Comparison of ENCODE assay signal across 1 cellular context in the genomic region with DNA sequence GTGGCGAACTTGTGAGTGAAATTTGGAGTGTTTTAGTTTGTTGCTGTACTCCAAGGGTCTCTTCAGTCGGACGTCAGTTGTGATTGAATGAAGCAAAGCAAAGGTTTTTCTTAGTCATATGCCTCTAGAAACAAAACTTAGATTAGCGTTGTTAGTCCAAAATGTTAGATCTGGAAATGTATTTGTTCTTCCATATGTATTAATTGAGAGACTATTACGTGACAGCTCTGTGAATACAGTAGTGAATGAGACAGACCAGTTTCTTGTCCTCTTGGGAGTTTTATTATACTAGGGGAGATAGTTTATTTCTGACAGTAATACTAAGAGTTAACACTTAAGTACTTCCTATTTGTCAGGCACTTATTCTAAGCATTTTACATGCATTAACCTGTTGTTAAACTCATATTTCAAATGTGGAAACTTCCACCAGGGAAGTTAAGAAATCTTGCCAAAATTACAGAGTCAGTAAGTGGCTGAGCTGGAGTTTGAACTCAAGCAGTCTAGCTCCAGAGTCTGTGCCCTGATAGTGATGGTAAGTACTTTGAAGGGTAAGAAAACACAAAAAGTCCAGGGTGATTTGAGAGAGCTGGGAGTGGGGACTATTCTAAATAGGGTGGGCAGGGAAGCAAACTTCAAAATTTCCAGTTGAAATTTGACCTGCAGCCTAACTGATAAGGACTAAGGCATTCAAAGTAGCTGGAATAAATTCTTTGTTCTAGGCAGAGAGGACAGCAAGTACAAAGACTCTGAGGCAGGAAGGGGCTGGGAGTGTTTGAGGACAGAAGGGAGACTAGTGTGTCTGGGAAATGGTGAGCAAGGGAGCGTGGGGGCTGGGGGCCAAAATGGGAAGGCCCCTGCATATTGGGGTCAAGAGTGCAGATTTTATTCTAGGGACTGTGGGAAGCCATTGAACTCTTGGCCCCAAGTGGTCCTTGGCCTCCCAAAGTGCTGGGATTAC.
TF ChIP-seq lines count a peak whose summit lies in the region.

No MANE protein-coding gene starts in this region.

TF ChIP-seq in HepG2, 621 proteins besides CTCF, POLR2A, EP300 and RAD21 (continued from another document and continues in another):
- TF ChIP-seq, protein P1, sequence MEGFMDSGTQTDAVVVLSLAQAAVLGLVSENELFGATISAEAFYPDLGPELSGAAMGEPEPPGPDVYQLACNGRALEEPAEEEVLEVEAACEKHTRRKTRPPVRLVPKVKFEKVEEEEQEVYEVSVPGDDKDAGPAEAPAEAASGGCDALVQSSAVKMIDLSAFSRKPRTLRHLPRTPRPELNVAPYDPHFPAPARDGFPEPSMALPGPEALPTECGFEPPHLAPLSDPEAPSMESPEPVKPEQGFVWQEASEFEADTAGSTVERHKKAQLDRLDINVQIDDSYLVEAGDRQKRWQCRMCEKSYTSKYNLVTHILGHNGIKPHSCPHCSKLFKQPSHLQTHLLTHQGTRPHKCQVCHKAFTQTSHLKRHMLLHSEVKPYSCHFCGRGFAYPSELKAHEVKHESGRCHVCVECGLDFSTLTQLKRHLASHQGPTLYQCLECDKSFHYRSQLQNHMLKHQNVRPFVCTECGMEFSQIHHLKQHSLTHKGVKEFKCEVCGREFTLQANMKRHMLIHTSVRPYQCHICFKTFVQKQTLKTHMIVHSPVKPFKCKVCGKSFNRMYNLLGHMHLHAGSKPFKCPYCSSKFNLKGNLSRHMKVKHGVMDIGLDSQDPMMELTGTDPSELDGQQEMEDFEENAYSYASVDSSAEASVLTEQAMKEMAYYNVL (CRISPR knock-in tag; IDR thresholded peaks at IDR 0.05; ENCODE audit: borderline replicate concordance), result peak; percentile 69; the same call in 1 of the 2 replicates
- TF ChIP-seq PITX1 (CRISPR knock-in tag; IDR thresholded peaks at IDR 0.05), result peak; percentile 47; the same call in 1 of the 2 replicates
- TF ChIP-seq, protein P2, sequence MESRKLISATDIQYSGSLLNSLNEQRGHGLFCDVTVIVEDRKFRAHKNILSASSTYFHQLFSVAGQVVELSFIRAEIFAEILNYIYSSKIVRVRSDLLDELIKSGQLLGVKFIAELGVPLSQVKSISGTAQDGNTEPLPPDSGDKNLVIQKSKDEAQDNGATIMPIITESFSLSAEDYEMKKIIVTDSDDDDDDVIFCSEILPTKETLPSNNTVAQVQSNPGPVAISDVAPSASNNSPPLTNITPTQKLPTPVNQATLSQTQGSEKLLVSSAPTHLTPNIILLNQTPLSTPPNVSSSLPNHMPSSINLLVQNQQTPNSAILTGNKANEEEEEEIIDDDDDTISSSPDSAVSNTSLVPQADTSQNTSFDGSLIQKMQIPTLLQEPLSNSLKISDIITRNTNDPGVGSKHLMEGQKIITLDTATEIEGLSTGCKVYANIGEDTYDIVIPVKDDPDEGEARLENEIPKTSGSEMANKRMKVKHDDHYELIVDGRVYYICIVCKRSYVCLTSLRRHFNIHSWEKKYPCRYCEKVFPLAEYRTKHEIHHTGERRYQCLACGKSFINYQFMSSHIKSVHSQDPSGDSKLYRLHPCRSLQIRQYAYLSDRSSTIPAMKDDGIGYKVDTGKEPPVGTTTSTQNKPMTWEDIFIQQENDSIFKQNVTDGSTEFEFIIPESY (CRISPR knock-in tag; IDR thresholded peaks at IDR 0.05), result peak; percentile 39; the same call in 1 of the 2 replicates
- peak; percentile 91 for TF ChIP-seq SKI (IDR thresholded peaks at IDR 0.05; ENCODE audit: partially characterized antibody)
- 0 out of 2 replicates have a peak, but pooled peaks have one; percentile 22 for TF ChIP-seq ZMYM2 (CRISPR knock-in tag; IDR thresholded peaks at IDR 0.05)
- TF ChIP-seq, protein P3, sequence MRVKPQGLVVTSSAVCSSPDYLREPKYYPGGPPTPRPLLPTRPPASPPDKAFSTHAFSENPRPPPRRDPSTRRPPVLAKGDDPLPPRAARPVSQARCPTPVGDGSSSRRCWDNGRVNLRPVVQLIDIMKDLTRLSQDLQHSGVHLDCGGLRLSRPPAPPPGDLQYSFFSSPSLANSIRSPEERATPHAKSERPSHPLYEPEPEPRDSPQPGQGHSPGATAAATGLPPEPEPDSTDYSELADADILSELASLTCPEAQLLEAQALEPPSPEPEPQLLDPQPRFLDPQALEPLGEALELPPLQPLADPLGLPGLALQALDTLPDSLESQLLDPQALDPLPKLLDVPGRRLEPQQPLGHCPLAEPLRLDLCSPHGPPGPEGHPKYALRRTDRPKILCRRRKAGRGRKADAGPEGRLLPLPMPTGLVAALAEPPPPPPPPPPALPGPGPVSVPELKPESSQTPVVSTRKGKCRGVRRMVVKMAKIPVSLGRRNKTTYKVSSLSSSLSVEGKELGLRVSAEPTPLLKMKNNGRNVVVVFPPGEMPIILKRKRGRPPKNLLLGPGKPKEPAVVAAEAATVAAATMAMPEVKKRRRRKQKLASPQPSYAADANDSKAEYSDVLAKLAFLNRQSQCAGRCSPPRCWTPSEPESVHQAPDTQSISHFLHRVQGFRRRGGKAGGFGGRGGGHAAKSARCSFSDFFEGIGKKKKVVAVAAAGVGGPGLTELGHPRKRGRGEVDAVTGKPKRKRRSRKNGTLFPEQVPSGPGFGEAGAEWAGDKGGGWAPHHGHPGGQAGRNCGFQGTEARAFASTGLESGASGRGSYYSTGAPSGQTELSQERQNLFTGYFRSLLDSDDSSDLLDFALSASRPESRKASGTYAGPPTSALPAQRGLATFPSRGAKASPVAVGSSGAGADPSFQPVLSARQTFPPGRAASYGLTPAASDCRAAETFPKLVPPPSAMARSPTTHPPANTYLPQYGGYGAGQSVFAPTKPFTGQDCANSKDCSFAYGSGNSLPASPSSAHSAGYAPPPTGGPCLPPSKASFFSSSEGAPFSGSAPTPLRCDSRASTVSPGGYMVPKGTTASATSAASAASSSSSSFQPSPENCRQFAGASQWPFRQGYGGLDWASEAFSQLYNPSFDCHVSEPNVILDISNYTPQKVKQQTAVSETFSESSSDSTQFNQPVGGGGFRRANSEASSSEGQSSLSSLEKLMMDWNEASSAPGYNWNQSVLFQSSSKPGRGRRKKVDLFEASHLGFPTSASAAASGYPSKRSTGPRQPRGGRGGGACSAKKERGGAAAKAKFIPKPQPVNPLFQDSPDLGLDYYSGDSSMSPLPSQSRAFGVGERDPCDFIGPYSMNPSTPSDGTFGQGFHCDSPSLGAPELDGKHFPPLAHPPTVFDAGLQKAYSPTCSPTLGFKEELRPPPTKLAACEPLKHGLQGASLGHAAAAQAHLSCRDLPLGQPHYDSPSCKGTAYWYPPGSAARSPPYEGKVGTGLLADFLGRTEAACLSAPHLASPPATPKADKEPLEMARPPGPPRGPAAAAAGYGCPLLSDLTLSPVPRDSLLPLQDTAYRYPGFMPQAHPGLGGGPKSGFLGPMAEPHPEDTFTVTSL (CRISPR knock-in tag; IDR thresholded peaks at IDR 0.05; ENCODE audit: borderline replicate concordance), result 0 out of 2 replicates have a peak, but pooled peaks have one; percentile 35
- 0 out of 2 replicates have a peak, but pooled peaks have one; percentile 25 for TF ChIP-seq MTA1 (CRISPR knock-in tag; IDR thresholded peaks at IDR 0.05; ENCODE audit: borderline replicate concordance)
- TF ChIP-seq ZNF331 (CRISPR knock-in tag; IDR thresholded peaks at IDR 0.05), result peak; percentile 65
- TF ChIP-seq RCOR2 (CRISPR knock-in tag; IDR thresholded peaks at IDR 0.05), result peak; percentile 68; the same call in 1 of the 2 replicates
- peak; percentile 88 for TF ChIP-seq NR2F6 (IDR thresholded peaks at IDR 0.05)
- TF ChIP-seq NR2F6 (CRISPR knock-in tag; IDR thresholded peaks at IDR 0.05), result peak; percentile 85
- peak; percentile 91 for TF ChIP-seq BCL6 (CRISPR knock-in tag; IDR thresholded peaks at IDR 0.05)
- TF ChIP-seq HMGA1 (CRISPR knock-in tag; conservative IDR thresholded peaks at IDR 0.05), result no peak
- 0 out of 2 replicates have a peak, but pooled peaks have one; percentile 32 for TF ChIP-seq ZNF317 (CRISPR knock-in tag; IDR thresholded peaks at IDR 0.05)
- 0 out of 2 replicates have a peak, but pooled peaks have one; percentile 14 for TF ChIP-seq POLR2G (IDR thresholded peaks at IDR 0.05; ENCODE audit: low read depth, low read length)
- peak; percentile 83 for TF ChIP-seq NCOA2 (CRISPR knock-in tag; IDR thresholded peaks at IDR 0.05)
- peak; percentile 23; the same call in 1 of the 2 replicates for TF ChIP-seq FOXA3 (CRISPR knock-in tag; IDR thresholded peaks at IDR 0.05)
- TF ChIP-seq, protein P4, sequence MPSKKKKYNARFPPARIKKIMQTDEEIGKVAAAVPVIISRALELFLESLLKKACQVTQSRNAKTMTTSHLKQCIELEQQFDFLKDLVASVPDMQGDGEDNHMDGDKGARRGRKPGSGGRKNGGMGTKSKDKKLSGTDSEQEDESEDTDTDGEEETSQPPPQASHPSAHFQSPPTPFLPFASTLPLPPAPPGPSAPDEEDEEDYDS (CRISPR knock-in tag; IDR thresholded peaks at IDR 0.05), result peak; percentile 17; the same call in 1 of the 2 replicates
- TF ChIP-seq, protein P5, sequence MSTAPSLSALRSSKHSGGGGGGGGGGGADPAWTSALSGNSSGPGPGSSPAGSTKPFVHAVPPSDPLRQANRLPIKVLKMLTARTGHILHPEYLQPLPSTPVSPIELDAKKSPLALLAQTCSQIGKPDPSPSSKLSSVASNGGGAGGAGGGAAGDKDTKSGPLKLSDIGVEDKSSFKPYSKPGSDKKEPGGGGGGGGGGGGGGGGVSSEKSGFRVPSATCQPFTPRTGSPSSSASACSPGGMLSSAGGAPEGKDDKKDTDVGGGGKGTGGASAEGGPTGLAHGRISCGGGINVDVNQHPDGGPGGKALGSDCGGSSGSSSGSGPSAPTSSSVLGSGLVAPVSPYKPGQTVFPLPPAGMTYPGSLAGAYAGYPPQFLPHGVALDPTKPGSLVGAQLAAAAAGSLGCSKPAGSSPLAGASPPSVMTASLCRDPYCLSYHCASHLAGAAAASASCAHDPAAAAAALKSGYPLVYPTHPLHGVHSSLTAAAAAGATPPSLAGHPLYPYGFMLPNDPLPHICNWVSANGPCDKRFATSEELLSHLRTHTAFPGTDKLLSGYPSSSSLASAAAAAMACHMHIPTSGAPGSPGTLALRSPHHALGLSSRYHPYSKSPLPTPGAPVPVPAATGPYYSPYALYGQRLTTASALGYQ (CRISPR knock-in tag; IDR thresholded peaks at IDR 0.05), result peak; percentile 70; the same call in 1 of the 2 replicates
- TF ChIP-seq SOX13 (IDR thresholded peaks at IDR 0.05), result peak; percentile 90
- peak in 1 of 2 experiments; percentile 98; a peak in 2 of 4 replicates for TF ChIP-seq SOX13 (CRISPR knock-in tag; conservative IDR thresholded peaks at IDR 0.05 in 1 of 2, IDR thresholded peaks at IDR 0.05 in 1 of 2)
- TF ChIP-seq REPIN1 (CRISPR knock-in tag; IDR thresholded peaks at IDR 0.05; ENCODE audit: borderline replicate concordance, low read depth), result peak; percentile 30; the same call in 1 of the 2 replicates
- TF ChIP-seq ISL2 (CRISPR knock-in tag; IDR thresholded peaks at IDR 0.05), result peak; percentile 65; the same call in 1 of the 2 replicates
- TF ChIP-seq HMG20A (CRISPR knock-in tag; IDR thresholded peaks at IDR 0.05; ENCODE audit: borderline replicate concordance), result peak; percentile 59
- TF ChIP-seq, protein P6, sequence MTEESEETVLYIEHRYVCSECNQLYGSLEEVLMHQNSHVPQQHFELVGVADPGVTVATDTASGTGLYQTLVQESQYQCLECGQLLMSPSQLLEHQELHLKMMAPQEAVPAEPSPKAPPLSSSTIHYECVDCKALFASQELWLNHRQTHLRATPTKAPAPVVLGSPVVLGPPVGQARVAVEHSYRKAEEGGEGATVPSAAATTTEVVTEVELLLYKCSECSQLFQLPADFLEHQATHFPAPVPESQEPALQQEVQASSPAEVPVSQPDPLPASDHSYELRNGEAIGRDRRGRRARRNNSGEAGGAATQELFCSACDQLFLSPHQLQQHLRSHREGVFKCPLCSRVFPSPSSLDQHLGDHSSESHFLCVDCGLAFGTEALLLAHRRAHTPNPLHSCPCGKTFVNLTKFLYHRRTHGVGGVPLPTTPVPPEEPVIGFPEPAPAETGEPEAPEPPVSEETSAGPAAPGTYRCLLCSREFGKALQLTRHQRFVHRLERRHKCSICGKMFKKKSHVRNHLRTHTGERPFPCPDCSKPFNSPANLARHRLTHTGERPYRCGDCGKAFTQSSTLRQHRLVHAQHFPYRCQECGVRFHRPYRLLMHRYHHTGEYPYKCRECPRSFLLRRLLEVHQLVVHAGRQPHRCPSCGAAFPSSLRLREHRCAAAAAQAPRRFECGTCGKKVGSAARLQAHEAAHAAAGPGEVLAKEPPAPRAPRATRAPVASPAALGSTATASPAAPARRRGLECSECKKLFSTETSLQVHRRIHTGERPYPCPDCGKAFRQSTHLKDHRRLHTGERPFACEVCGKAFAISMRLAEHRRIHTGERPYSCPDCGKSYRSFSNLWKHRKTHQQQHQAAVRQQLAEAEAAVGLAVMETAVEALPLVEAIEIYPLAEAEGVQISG (CRISPR knock-in tag; IDR thresholded peaks at IDR 0.05), result 0 out of 2 replicates have a peak, but pooled peaks have one; percentile 30
- no peak for TF ChIP-seq PRMT3 (CRISPR knock-in tag; IDR thresholded peaks at IDR 0.05; ENCODE audit: borderline replicate concordance, low read depth)
- peak; percentile 54; the same call in 1 of the 2 replicates for TF ChIP-seq KDM6A (CRISPR knock-in tag; IDR thresholded peaks at IDR 0.05; ENCODE audit: low read depth)
- TF ChIP-seq, protein P7, sequence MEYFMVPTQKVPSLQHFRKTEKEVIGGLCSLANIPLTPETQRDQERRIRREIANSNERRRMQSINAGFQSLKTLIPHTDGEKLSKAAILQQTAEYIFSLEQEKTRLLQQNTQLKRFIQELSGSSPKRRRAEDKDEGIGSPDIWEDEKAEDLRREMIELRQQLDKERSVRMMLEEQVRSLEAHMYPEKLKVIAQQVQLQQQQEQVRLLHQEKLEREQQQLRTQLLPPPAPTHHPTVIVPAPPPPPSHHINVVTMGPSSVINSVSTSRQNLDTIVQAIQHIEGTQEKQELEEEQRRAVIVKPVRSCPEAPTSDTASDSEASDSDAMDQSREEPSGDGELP (IDR thresholded peaks at IDR 0.05; ENCODE audit: borderline replicate concordance, low read depth), result 0 out of 2 replicates have a peak, but pooled peaks have one; percentile 34
- TF ChIP-seq KLF15 (CRISPR knock-in tag; IDR thresholded peaks at IDR 0.05; ENCODE audit: borderline replicate concordance), result no peak
- peak; percentile 72 for TF ChIP-seq ETV5 (CRISPR knock-in tag; IDR thresholded peaks at IDR 0.05; ENCODE audit: borderline replicate concordance)
- no peak for TF ChIP-seq KDM2A (CRISPR knock-in tag; IDR thresholded peaks at IDR 0.05; ENCODE audit: borderline replicate concordance, low read depth)
- TF ChIP-seq KAT2B (IDR thresholded peaks at IDR 0.05; ENCODE audit: borderline replicate concordance, low read depth, low read length), result no peak
- TF ChIP-seq ZNF143 (CRISPR knock-in tag; IDR thresholded peaks at IDR 0.05), result 0 out of 2 replicates have a peak, but pooled peaks have one; percentile 47
- TF ChIP-seq, protein P8, sequence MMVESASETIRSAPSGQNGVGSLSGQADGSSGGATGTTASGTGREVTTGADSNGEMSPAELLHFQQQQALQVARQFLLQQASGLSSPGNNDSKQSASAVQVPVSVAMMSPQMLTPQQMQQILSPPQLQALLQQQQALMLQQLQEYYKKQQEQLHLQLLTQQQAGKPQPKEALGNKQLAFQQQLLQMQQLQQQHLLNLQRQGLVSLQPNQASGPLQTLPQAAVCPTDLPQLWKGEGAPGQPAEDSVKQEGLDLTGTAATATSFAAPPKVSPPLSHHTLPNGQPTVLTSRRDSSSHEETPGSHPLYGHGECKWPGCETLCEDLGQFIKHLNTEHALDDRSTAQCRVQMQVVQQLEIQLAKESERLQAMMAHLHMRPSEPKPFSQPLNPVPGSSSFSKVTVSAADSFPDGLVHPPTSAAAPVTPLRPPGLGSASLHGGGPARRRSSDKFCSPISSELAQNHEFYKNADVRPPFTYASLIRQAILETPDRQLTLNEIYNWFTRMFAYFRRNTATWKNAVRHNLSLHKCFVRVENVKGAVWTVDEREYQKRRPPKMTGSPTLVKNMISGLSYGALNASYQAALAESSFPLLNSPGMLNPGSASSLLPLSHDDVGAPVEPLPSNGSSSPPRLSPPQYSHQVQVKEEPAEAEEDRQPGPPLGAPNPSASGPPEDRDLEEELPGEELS (CRISPR knock-in tag; IDR thresholded peaks at IDR 0.05), result peak; percentile 79
- peak; percentile 38 for TF ChIP-seq XRCC5 (optimal IDR thresholded peaks at IDR 0.05; ENCODE audit: low read length)
- 0 out of 2 replicates have a peak, but pooled peaks have one; percentile 35 for TF ChIP-seq ZNF644 (CRISPR knock-in tag; IDR thresholded peaks at IDR 0.05; ENCODE audit: low read depth)
